In genomic region chr9:126642839-126643238, GRCh38 we compare ENCODE assay signal across 27 cellular contexts. TPM values are rescaled to one million over a fixed set of nuclear protein-coding genes. Genes with fewer than 3 reads are reported as not detected.
A peak's percentile ranks its signal among the peaks of the same experiment; 100 is the strongest.
DNase-seq lines count a peak whose midpoint lies in the region; ATAC-seq, FAIRE-seq and TF ChIP-seq lines count a peak whose summit lies in the region.
"Had no signal": no experiment of that assay in that cellular context is flagged by ENCODE, and none has a peak within 500 bp of the region (broad histone marks: within the 10 kb centered on the region; RNA-seq: fewer than 3 reads in every experiment).

No MANE protein-coding gene starts in this region.

- H3K36me3 Mint-ChIP-seq in endodermal cell (ENCODE audit: low read depth) (no peaks in the 10 kb centered on the region), type B pancreatic cell (no peaks in the 10 kb centered on the region), GM23338 (ENCODE audit: low read depth) (no peaks in the 10 kb centered on the region)
- H3K36me3 Mint-ChIP-seq in activated T-helper 1 cell treated with anti-CD3 and anti-CD28 coated beads, Interleukin-12 subunit alpha, Interleukin-12 subunit beta, Interleukin-2, Interleukin-4 antibody, amounts not matched to agents 30 ng/mL and 10 ng/mL and 1 ng/mL, durations not matched to agents 14 hours and 24 hours and 36 hours (ENCODE audit: low read depth) = no peaks in the 10 kb centered on the region
- H3K36me3 Mint-ChIP-seq: CD8-positive, alpha-beta T cell had no signal

- WGBS in endodermal cell (ENCODE audit: insufficient coverage in 1 of 2, insufficient read length in 1 of 2), 2 experiments = 34 to 45% methylated on average over 3 to 6 of the region's 6 CpGs

- H3K4me1 ChIP-seq in endodermal cell (ENCODE audit: control insufficient read depth, insufficient read depth, low read length) = peaks cover 40% of the 10 kb centered on the region
- H3K4me1 ChIP-seq in GM23338 (ENCODE audit: insufficient read depth) = peaks cover 22% of the 10 kb centered on the region

- H3K9me3 Mint-ChIP-seq in endodermal cell = no peaks in the 10 kb centered on the region
- H3K9me3 Mint-ChIP-seq in type B pancreatic cell = no peaks in the 10 kb centered on the region
- no peaks in the 10 kb centered on the region for H3K9me3 Mint-ChIP-seq in GM23338
- no peaks in the 10 kb centered on the region for H3K9me3 Mint-ChIP-seq in activated T-helper 1 cell treated with anti-CD3 and anti-CD28 coated beads, Interleukin-12 subunit alpha, Interleukin-12 subunit beta, Interleukin-2, Interleukin-4 antibody, amounts not matched to agents 30 ng/mL and 10 ng/mL and 1 ng/mL, durations not matched to agents 14 hours and 24 hours and 36 hours
- H3K9me3 Mint-ChIP-seq: CD8-positive, alpha-beta T cell had no signal

- H3K27ac Mint-ChIP-seq in endodermal cell = no peak overlapping the region
- H3K27ac Mint-ChIP-seq in type B pancreatic cell = peak overlapping the region; percentile 29
- H3K27ac Mint-ChIP-seq in GM23338 = no peak overlapping the region
- H3K27ac Mint-ChIP-seq in activated T-helper 1 cell treated with anti-CD3 and anti-CD28 coated beads, Interleukin-12 subunit alpha, Interleukin-12 subunit beta, Interleukin-2, Interleukin-4 antibody, amounts not matched to agents 30 ng/mL and 10 ng/mL and 1 ng/mL, durations not matched to agents 14 hours and 24 hours and 36 hours = no peak overlapping the region
- H3K27ac Mint-ChIP-seq: CD8-positive, alpha-beta T cell had no signal

- H3K9ac ChIP-seq in endodermal cell (ENCODE audit: extremely low read depth, low read length, poor library complexity, severe bottlenecking) = no peak overlapping the region
- H3K9ac ChIP-seq: BLaER1 treated with 17β-estradiol and CSF1 and Interleukin-3, amounts not matched to agents 10 nM and 100 nM had no signal

- H3K4me3 Mint-ChIP-seq in endodermal cell (peak overlapping the region; percentile 21), type B pancreatic cell (no peak overlapping the region), GM23338 (no peak overlapping the region)
- H3K4me3 Mint-ChIP-seq in activated T-helper 1 cell treated with anti-CD3 and anti-CD28 coated beads, Interleukin-12 subunit alpha, Interleukin-12 subunit beta, Interleukin-2, Interleukin-4 antibody, amounts not matched to agents 30 ng/mL and 10 ng/mL and 1 ng/mL, durations not matched to agents 14 hours and 24 hours and 36 hours = no peak overlapping the region
- H3K4me3 Mint-ChIP-seq: CD8-positive, alpha-beta T cell had no signal

- H3K27me3 ChIP-seq in endodermal cell (ENCODE audit: control insufficient read depth, insufficient read depth, low read length, poor library complexity, severe bottlenecking) = peaks cover 75% of the 10 kb centered on the region
- peaks cover 46% of the 10 kb centered on the region for H3K27me3 ChIP-seq in GM23338 (ENCODE audit: insufficient read depth)

- TF ChIP-seq CTCF in endodermal cell (conservative IDR thresholded peaks at IDR 0.05) (no peak), type B pancreatic cell (conservative IDR thresholded peaks at IDR 0.05) (no peak), GM23338 (conservative IDR thresholded peaks at IDR 0.05; ENCODE audit: low read depth in 2 of 2) (no peak)

- H3K36me3 ChIP-seq in endodermal cell (ENCODE audit: control insufficient read depth, insufficient read depth, low read length) (no peaks in the 10 kb centered on the region), GM23338 (ENCODE audit: insufficient read depth) (no peaks in the 10 kb centered on the region)
- H3K36me3 ChIP-seq: BLaER1 treated with 17β-estradiol and CSF1 and Interleukin-3, amounts not matched to agents 10 nM and 100 nM had no signal

- no peak overlapping the region for H3K27ac ChIP-seq in endodermal cell (ENCODE audit: low read depth, low read length)
- H3K27ac ChIP-seq in GM23338 (ENCODE audit: low read depth) = no peak overlapping the region
- H3K27ac ChIP-seq: BLaER1 treated with 17β-estradiol and CSF1 and Interleukin-3, amounts not matched to agents 10 nM and 100 nM; HL-60 had no signal

- H3K4me2 ChIP-seq in GM23338 = no peak overlapping the region
- H3K4me2 ChIP-seq: BLaER1 treated with 17β-estradiol and CSF1 and Interleukin-3, amounts not matched to agents 10 nM and 100 nM had no signal

- H3K9me3 ChIP-seq in endodermal cell (ENCODE audit: control insufficient read depth, low read length) = no peaks in the 10 kb centered on the region
- H3K9me3 ChIP-seq: BLaER1 treated with 17β-estradiol and CSF1 and Interleukin-3, amounts not matched to agents 10 nM and 100 nM had no signal

- no peaks in the 10 kb centered on the region; the same call in 1 of the 2 replicates for H4K20me1 ChIP-seq in GM23338 (replicated peaks; ENCODE audit: insufficient read depth)

- DNase-seq in NCI-H82 (lab: John Stamatoyannopoulos, UW) = peak; percentile 66
- no peak for DNase-seq in NCI-H82 treated with DMSO at 0.1 percent for 48 hours (lab: John Stamatoyannopoulos, UW; ENCODE audit: unreplicated experiment)
- DNase-seq in NCI-H2171 treated with DMSO at 0.1 percent for 48 hours (lab: John Stamatoyannopoulos, UW) = peak; percentile 77
- DNase-seq in endodermal cell = peak; percentile 88
- no peak for DNase-seq in type B pancreatic cell (ENCODE audit: extremely low spot score, unreplicated experiment)
- DNase-seq in GM23338 (ENCODE audit: low spot score) = no peak
- DNase-seq in HTR-8/SVneo (ENCODE audit: insufficient read length, low spot score) = no peak
- DNase-seq in activated T-helper 1 cell treated with anti-CD3 and anti-CD28 coated beads, Interleukin-12 subunit alpha, Interleukin-12 subunit beta, Interleukin-2, Interleukin-4 antibody, amounts not matched to agents 30 ng/mL and 10 ng/mL and 1 ng/mL, durations not matched to agents 14 hours and 24 hours and 36 hours (ENCODE audit: low spot score) = no peak
- DNase-seq: 8988T; Calu3; CD8-positive, alpha-beta T cell; DMS53; GF-D8; KBM-7; NCI-H1092 treated with DMSO at 0.1 percent for 48 hours; NCI-H1436 treated with DMSO at 0.1 percent for 48 hours; NCI-H2081; NCI-H446 treated with DMSO at 0.1 percent for 48 hours; NCI-H748 treated with DMSO at 0.1 percent for 48 hours; SIG-M5; T-helper 1 cell had no signal

- H3K4me1 Mint-ChIP-seq in endodermal cell = peaks cover 48% of the 10 kb centered on the region
- H3K4me1 Mint-ChIP-seq in type B pancreatic cell (ENCODE audit: unreplicated experiment) = peaks cover 50% of the 10 kb centered on the region
- H3K4me1 Mint-ChIP-seq in GM23338 = peaks cover 37% of the 10 kb centered on the region
- no peaks in the 10 kb centered on the region for H3K4me1 Mint-ChIP-seq in activated T-helper 1 cell treated with anti-CD3 and anti-CD28 coated beads, Interleukin-12 subunit alpha, Interleukin-12 subunit beta, Interleukin-2, Interleukin-4 antibody, amounts not matched to agents 30 ng/mL and 10 ng/mL and 1 ng/mL, durations not matched to agents 14 hours and 24 hours and 36 hours (ENCODE audit: low read depth)

- peak overlapping the region; percentile 54 for H3K4me3 ChIP-seq in endodermal cell (ENCODE audit: low read length)
- H3K4me3 ChIP-seq in GM23338 = no peak overlapping the region
- H3K4me3 ChIP-seq: BLaER1 treated with 17β-estradiol and CSF1 and Interleukin-3, amounts not matched to agents 10 nM and 100 nM had no signal

- intact Hi-C loops in activated T-helper 1 cell treated with anti-CD3 and anti-CD28 coated beads, Interleukin-12 subunit alpha, Interleukin-12 subunit beta, Interleukin-2, Interleukin-4 antibody, amounts not matched to agents 30 ng/mL and 10 ng/mL and 1 ng/mL, durations not matched to agents 14 hours and 24 hours and 36 hours (cut with micrococcal nuclease) = no loop called here

- no peaks in the 10 kb centered on the region for H3F3A ChIP-seq in GM23338 (replicated peaks; ENCODE audit: low read depth)

- H3K9me2 ChIP-seq in GM23338 (ENCODE audit: insufficient read depth) = no peaks in the 10 kb centered on the region

- no peaks in the 10 kb centered on the region for H3K79me2 ChIP-seq in GM23338 (replicated peaks; ENCODE audit: insufficient read depth)

- no peak for FAIRE-seq in HTR-8/SVneo (lab: Jason Lieb, UNC)
- FAIRE-seq: GM19239, H54 had no signal

- peaks cover 92% of the 10 kb centered on the region for H3K27me3 Mint-ChIP-seq in endodermal cell (ENCODE audit: insufficient read depth)
- H3K27me3 Mint-ChIP-seq in type B pancreatic cell = peaks cover 53% of the 10 kb centered on the region
- H3K27me3 Mint-ChIP-seq in GM23338 (ENCODE audit: insufficient read depth, low read depth, poor library complexity) = peaks cover 49% of the 10 kb centered on the region
- H3K27me3 Mint-ChIP-seq in activated T-helper 1 cell treated with anti-CD3 and anti-CD28 coated beads, Interleukin-12 subunit alpha, Interleukin-12 subunit beta, Interleukin-2, Interleukin-4 antibody, amounts not matched to agents 30 ng/mL and 10 ng/mL and 1 ng/mL, durations not matched to agents 14 hours and 24 hours and 36 hours (ENCODE audit: insufficient read depth) = peaks cover 53% of the 10 kb centered on the region

- no peak for ATAC-seq in GM23338
- ATAC-seq: CD8-positive, alpha-beta T cell; Panc1 had no signal

- H2AFZ ChIP-seq in GM23338 = no peak overlapping the region

TF ChIP-seq in GM23338, 12 proteins besides CTCF, POLR2A, EP300 and RAD21 (continues in another document):
- TF ChIP-seq EZH2phosphoT487 (IDR thresholded peaks at IDR 0.05; ENCODE audit: unreplicated experiment) (no peak), CREB1 (CRISPR knock-in tag; IDR thresholded peaks at IDR 0.05; ENCODE audit: low read depth) (no peak), EZH2 (IDR thresholded peaks at IDR 0.05; ENCODE audit: low read depth, unreplicated experiment) (no peak), JUNB (IDR thresholded peaks at IDR 0.05; ENCODE audit: unreplicated experiment) (no peak)

RNA-seq across cellular contexts. Expression of gene LMX1B, which starts 29.1 kb away (rescaled TPM):
- total RNA-seq in endodermal cell (10 to 100 TPM; 11.1 to 11.4 TPM), type B pancreatic cell (ENCODE audit: low replicate concordance) (13.6 and 33.6 TPM in 2 replicates)
- polyA plus RNA-seq in endodermal cell (2013, experiment 1 of 2) = 15.4 TPM
- polyA plus RNA-seq in endodermal cell (2013, experiment 2 of 2) = 14.7 TPM
- total RNA-seq in GM23338 (2014; rRNA removed; shearing (Covaris generic)) = 0.21 TPM in 1 of 2 replicates, not detected in the other
- 0.05 and 0.08 TPM in 2 replicates for polyA plus RNA-seq in GM23338 (2016; fragmentation: Nextera tagmentation; extraction: Ambion mirVana)
- total RNA-seq in activated T-helper 1 cell treated with anti-CD3 and anti-CD28 coated beads, Interleukin-12 subunit alpha, Interleukin-12 subunit beta, Interleukin-2, Interleukin-4 antibody, amounts not matched to agents 30 ng/mL and 10 ng/mL and 1 ng/mL, durations not matched to agents 14 hours and 24 hours and 36 hours = not detected in 2 replicates
- total RNA-seq: Calu3; CD8-positive, alpha-beta T cell; HT-29 had no signal

Comparison
In these comparisons a context has a peak if more than half of its experiments do, and no peak if none do; other contexts are left out.
1. DNase-seq: peak in NCI-H82 (single experiment), NCI-H2171 treated with DMSO at 0.1 percent for 48 hours (single experiment) and endodermal cell (single experiment); none in NCI-H82 treated with DMSO at 0.1 percent for 48 hours (single experiment), type B pancreatic cell (single experiment), GM23338 (single experiment), HTR-8/SVneo (single experiment) and activated T-helper 1 cell treated with anti-CD3 and anti-CD28 coated beads, Interleukin-12 subunit alpha, Interleukin-12 subunit beta, Interleukin-2, Interleukin-4 antibody, amounts not matched to agents 30 ng/mL and 10 ng/mL and 1 ng/mL, durations not matched to agents 14 hours and 24 hours and 36 hours (single experiment).
2. RNA of gene LMX1B, which starts 29.1 kb away (total RNA-seq): 13.6 to 33.6 TPM in type B pancreatic cell and 11.1 to 11.4 TPM in endodermal cell; 0.21 TPM in GM23338 and not detected in activated T-helper 1 cell treated with anti-CD3 and anti-CD28 coated beads, Interleukin-12 subunit alpha, Interleukin-12 subunit beta, Interleukin-2, Interleukin-4 antibody, amounts not matched to agents 30 ng/mL and 10 ng/mL and 1 ng/mL, durations not matched to agents 14 hours and 24 hours and 36 hours; every median in the first group is over 10 times any median in the second.